In genomic region chr1:223133301-223133823, GRCh38 we compare ENCODE assay signal across 8 cellular contexts. TPM values are rescaled to one million over a fixed set of nuclear protein-coding genes. Genes with fewer than 3 reads are reported as not detected.
DNase-seq lines count a peak whose midpoint lies in the region; ATAC-seq lines count a peak whose summit lies in the region.

No MANE protein-coding gene starts in this region.

- no peaks in the 10 kb centered on the region for H3K27me3 ChIP-seq in effector memory CD4-positive, alpha-beta T cell (replicated peaks; ENCODE audit: control insufficient read depth, insufficient read depth, low read length, poor library complexity, severe bottlenecking)
- H3K27me3 ChIP-seq in trophoblast cell (ENCODE audit: insufficient read depth, low read length), result no peaks in the 10 kb centered on the region

- no peak overlapping the region for H3K9ac ChIP-seq in trophoblast cell (ENCODE audit: low read length)

- no peak overlapping the region for H3K14ac ChIP-seq in trophoblast cell (ENCODE audit: low read length)

- no peak for DNase-seq in effector memory CD4-positive, alpha-beta T cell
- DNase-seq in trophoblast cell, result peak in 1 of 2 donors; percentile 18
- DNase-seq in midbrain (lab: John Stamatoyannopoulos, UW), result no peak
- DNase-seq in superior temporal gyrus (ENCODE audit: extremely low spot score), result no peak

- H4K12ac ChIP-seq in trophoblast cell (ENCODE audit: low read depth, low read length), result no peak overlapping the region

- H3K23ac ChIP-seq in trophoblast cell (ENCODE audit: low read length), result no peak overlapping the region

- peak overlapping the region; percentile 34 for H3K4me3 ChIP-seq in effector memory CD4-positive, alpha-beta T cell (ENCODE audit: insufficient read depth, low read depth, low read length, poor library complexity, severe bottlenecking)
- H3K4me3 ChIP-seq in trophoblast cell (ENCODE audit: low read depth, low read length), result no peak overlapping the region

- H3K27ac ChIP-seq in effector memory CD4-positive, alpha-beta T cell (ENCODE audit: insufficient read depth, low read length, poor library complexity, severe bottlenecking), result no peak overlapping the region
- no peak overlapping the region for H3K27ac ChIP-seq in trophoblast cell (ENCODE audit: low read depth, low read length)

- H4K8ac ChIP-seq in trophoblast cell (ENCODE audit: low read depth, low read length), result no peak overlapping the region

- ATAC-seq in GM18502 (IDR thresholded peaks at IDR 0.05; ENCODE audit: poor library complexity, unreplicated experiment) (peak; percentile 5), HG03196 (IDR thresholded peaks at IDR 0.05; ENCODE audit: unreplicated experiment) (peak; percentile 8), GM18498 (IDR thresholded peaks at IDR 0.05; ENCODE audit: unreplicated experiment) (no peak), esophagus mucosa (no peak)

- peak overlapping the region; percentile 82 for H3K4me2 ChIP-seq in trophoblast cell (ENCODE audit: low read length)

- no peak overlapping the region for H2AFZ ChIP-seq in trophoblast cell (ENCODE audit: insufficient read depth, low read length, poor library complexity)

- H3K9me3 ChIP-seq in effector memory CD4-positive, alpha-beta T cell (ENCODE audit: control insufficient read depth, low read length), result no peaks in the 10 kb centered on the region
- H3K9me3 ChIP-seq in trophoblast cell (ENCODE audit: insufficient read depth, low read depth, low read length), result no peaks in the 10 kb centered on the region

- H3K79me2 ChIP-seq in trophoblast cell (ENCODE audit: control insufficient read depth, insufficient read depth, low read length, poor library complexity), result no peaks in the 10 kb centered on the region

- no peak overlapping the region for H2BK5ac ChIP-seq in trophoblast cell (ENCODE audit: low read depth, low read length, poor library complexity)

- no peak overlapping the region for H2BK12ac ChIP-seq in trophoblast cell (ENCODE audit: low read length)

- no peak overlapping the region for H3K18ac ChIP-seq in trophoblast cell (ENCODE audit: low read length)

- H3K4me1 ChIP-seq in effector memory CD4-positive, alpha-beta T cell (ENCODE audit: control insufficient read depth, insufficient read depth, low read length, poor library complexity, severe bottlenecking), result peaks cover 6% of the 10 kb centered on the region
- H3K4me1 ChIP-seq in trophoblast cell (ENCODE audit: control insufficient read depth in 1 of 2, insufficient read depth in 2 of 2, low read length in 2 of 2), result peaks cover 2 to 7% of the 10 kb centered on the region in 2 experiments

- H4K91ac ChIP-seq in trophoblast cell (ENCODE audit: low read depth, low read length), result no peak overlapping the region

- no peak overlapping the region for H2AK5ac ChIP-seq in trophoblast cell (ENCODE audit: low read length)

- no CpG with 5 or more reads among the region's 15 CpGs for WGBS in trophoblast cell (ENCODE audit: extremely low coverage, insufficient coverage, insufficient read length)

- no peak overlapping the region for H3K4ac ChIP-seq in trophoblast cell (ENCODE audit: low read depth, low read length)

- H3K79me1 ChIP-seq in trophoblast cell (ENCODE audit: low read length), result peaks cover 2% of the 10 kb centered on the region

- no peaks in the 10 kb centered on the region for H3K36me3 ChIP-seq in effector memory CD4-positive, alpha-beta T cell (ENCODE audit: control insufficient read depth, insufficient read depth, low read length)
- H3K36me3 ChIP-seq in trophoblast cell (ENCODE audit: control insufficient read depth in 1 of 2, insufficient read depth in 2 of 2, low read length in 2 of 2), result no peaks in the 10 kb centered on the region

- no peak overlapping the region for H2BK120ac ChIP-seq in trophoblast cell (ENCODE audit: insufficient read depth, low read length, poor library complexity)

RNA-seq across cellular contexts. Expression of gene TLR5, which starts 9.7 kb away (rescaled TPM):
- 0.31 and 0.34 TPM in 2 replicates for polyA plus RNA-seq in trophoblast cell (2013)
- 11.1 TPM for total RNA-seq in esophagus mucosa

Comparison
In these comparisons a context has a peak if more than half of its experiments do, and no peak if none do; other contexts are left out.
1. ATAC-seq: peak in GM18502 (single experiment) and HG03196 (single experiment); none in GM18498 (single experiment) and esophagus mucosa (single experiment).